Comparison of ENCODE assay signal across 8 cellular contexts in genomic region chr11:123060265-123061000, GRCh38.
DNase-seq lines count a peak whose midpoint lies in the region; ATAC-seq, FAIRE-seq and TF ChIP-seq lines count a peak whose summit lies in the region.

No MANE protein-coding gene starts in this region.

- ATAC-seq in DND-41 (ENCODE audit: insufficient read depth, low read depth): no peak

- peaks cover 65% of the 10 kb centered on the region for H3K36me3 ChIP-seq in DND-41 (ENCODE audit: insufficient read depth, low read length)
- peaks cover 56% of the 10 kb centered on the region for H3K36me3 ChIP-seq in muscle layer of colon (ENCODE audit: insufficient read depth, low read length)

- peak overlapping the region; percentile 100 for H3K9ac ChIP-seq in DND-41 (ENCODE audit: low read depth, low read length)
- peak overlapping the region; percentile 67 for H3K9ac ChIP-seq in muscle layer of colon (ENCODE audit: low read length)

- peak overlapping the region; percentile 71 to 97 for H3K4me3 ChIP-seq in DND-41 (ENCODE audit: low read depth in 1 of 2, low read length in 2 of 2)
- peak overlapping the region; percentile 69 to 97 for H3K4me3 ChIP-seq in muscle layer of colon (ENCODE audit: low read depth in 1 of 2, low read length in 2 of 2)

- no peaks in the 10 kb centered on the region for H3K9me3 ChIP-seq in DND-41 (ENCODE audit: insufficient read depth, low read length, severe bottlenecking)
- H3K9me3 ChIP-seq in muscle layer of colon (ENCODE audit: low read length): no peaks in the 10 kb centered on the region

- in situ Hi-C loops in KBM-7 (cut with MboI; ENCODE audit: low pct_unique_long_range_greater_than_20kb, low sequenced_read_pairs): no loop called here

- peaks cover 61% of the 10 kb centered on the region for H4K20me1 ChIP-seq in DND-41 (ENCODE audit: insufficient read depth, low read length)

- peak overlapping the region; percentile 81 for H3K4me2 ChIP-seq in DND-41 (ENCODE audit: insufficient read depth, low read length)

- TF ChIP-seq CTCF in DND-41 (IDR thresholded peaks at IDR 0.05; ENCODE audit: borderline replicate concordance, extremely low read depth, low read length, poor library complexity, severe bottlenecking): no peak

- no peak for FAIRE-seq in RCC 7860 (lab: Jason Lieb, UNC)

- peaks cover 88% of the 10 kb centered on the region for H3K79me2 ChIP-seq in DND-41 (ENCODE audit: insufficient read depth, low read length)

- H3K4me1 ChIP-seq in DND-41 (ENCODE audit: insufficient read depth, low read length) (peaks cover 53% of the 10 kb centered on the region), muscle layer of colon (ENCODE audit: insufficient read depth, low read length) (peaks cover 57% of the 10 kb centered on the region)

- H3K27ac ChIP-seq in DND-41 (ENCODE audit: low read length) (peak overlapping the region; percentile 97), muscle layer of colon (ENCODE audit: low read depth, low read length) (no peak overlapping the region)

- no peak overlapping the region for H2AFZ ChIP-seq in DND-41 (ENCODE audit: low read depth, low read length)

- H3K27me3 ChIP-seq in DND-41 (ENCODE audit: insufficient read depth, low read length, poor library complexity): no peaks in the 10 kb centered on the region
- H3K27me3 ChIP-seq in muscle layer of colon (ENCODE audit: control insufficient read depth in 1 of 2, insufficient read depth in 2 of 2, low read length in 2 of 2): no peaks in the 10 kb centered on the region

- DNase-seq in DND-41 (peak; percentile 41), NAMALWA (ENCODE audit: low spot score) (peak; percentile 54), cerebellar cortex (ENCODE audit: low spot score) (peak; percentile 60), RCC 7860 (ENCODE audit: low spot score) (no peak), KBM-7 (no peak), cerebellar nuclear complex (lab: John Stamatoyannopoulos, UW) (no peak), glomerular visceral epithelial cell (ENCODE audit: extremely low spot score) (no peak)

Comparison
In these comparisons a context has a peak if more than half of its experiments do, and no peak if none do; other contexts are left out.
1. DNase-seq: peak in DND-41 (single experiment), NAMALWA (single experiment) and cerebellar cortex (single experiment); none in RCC 7860 (single experiment), KBM-7 (single experiment), cerebellar nuclear complex (0 of 2) and glomerular visceral epithelial cell (single experiment).